1 cellular context compared by ENCODE assay signal in genomic region chr5:151699071-151699901, GRCh38.
A peak's percentile ranks its signal among the peaks of the same experiment; 100 is the strongest.
TF ChIP-seq lines count a peak whose summit lies in the region.

No MANE protein-coding gene starts in this region.

TF ChIP-seq in IMR-90, 13 proteins besides CTCF, POLR2A, EP300 and RAD21 (continued from another document):
- TF ChIP-seq RCOR1 (IDR thresholded peaks at IDR 0.05; ENCODE audit: insufficient replicate concordance, low read length) (no peak), NFE2L2 (IDR thresholded peaks at IDR 0.05; ENCODE audit: low read depth, low read length) (no peak), MAZ (IDR thresholded peaks at IDR 0.05; ENCODE audit: borderline replicate concordance, low read depth, low read length) (peak; percentile 90; the same call in 1 of the 2 replicates), MXI1 (IDR thresholded peaks at IDR 0.05; ENCODE audit: borderline replicate concordance, low read depth, low read length) (peak; percentile 22; the same call in 1 of the 2 replicates)
